14 cellular contexts compared by ENCODE assay signal in genomic region chr6:84093405-84094049, GRCh38. TPM values are rescaled to one million over a fixed set of nuclear protein-coding genes. Genes with fewer than 3 reads are reported as not detected.
DNase-seq lines count a peak whose midpoint lies in the region; ATAC-seq and TF ChIP-seq lines count a peak whose summit lies in the region.
"Had no signal": no experiment of that assay in that cellular context is flagged by ENCODE, and none has a peak within 500 bp of the region (broad histone marks: within the 10 kb centered on the region; RNA-seq: fewer than 3 reads in every experiment).

No MANE protein-coding gene starts in this region.

- H3K36me3 Mint-ChIP-seq in osteocyte (ENCODE audit: unreplicated experiment): no peaks in the 10 kb centered on the region
- H3K36me3 Mint-ChIP-seq: mesothelial cell of epicardium had no signal

- no peak overlapping the region for H3K27ac Mint-ChIP-seq in osteocyte (ENCODE audit: unreplicated experiment)
- H3K27ac Mint-ChIP-seq: activated naive CD8-positive, alpha-beta T cell treated with anti-CD3 and anti-CD28 coated beads, Interleukin-2, amount 50 U/mL, for 24 hours; mesothelial cell of epicardium had no signal

- TF ChIP-seq CTCF in fibroblast of villous mesenchyme (IDR thresholded peaks at IDR 0.05; ENCODE audit: insufficient read depth, low read depth, low read length): no peak
- TF ChIP-seq CTCF in osteocyte (IDR thresholded peaks at IDR 0.05): no peak

- H3K4me3 Mint-ChIP-seq in osteocyte (ENCODE audit: unreplicated experiment): no peak overlapping the region
- H3K4me3 Mint-ChIP-seq: activated naive CD8-positive, alpha-beta T cell treated with anti-CD3 and anti-CD28 coated beads, Interleukin-2, amount 50 U/mL, for 24 hours; mesothelial cell of epicardium had no signal

- no peaks in the 10 kb centered on the region for H3K4me1 Mint-ChIP-seq in osteocyte (ENCODE audit: unreplicated experiment)
- H3K4me1 Mint-ChIP-seq: activated naive CD8-positive, alpha-beta T cell treated with anti-CD3 and anti-CD28 coated beads, Interleukin-2, amount 50 U/mL, for 24 hours; mesothelial cell of epicardium had no signal

- DNase-seq in GF-D8 (lab: John Stamatoyannopoulos, UW): peak; percentile 97
- DNase-seq in NOMO-1 treated with DMSO at 0.1 percent for 48 hours (lab: John Stamatoyannopoulos, UW; ENCODE audit: unreplicated experiment): peak; percentile 97
- peak; percentile 21 for DNase-seq in fibroblast of villous mesenchyme (ENCODE audit: low read depth)
- DNase-seq in activated gamma-delta T cell (lab: John Stamatoyannopoulos, UW): no peak
- DNase-seq in C1 segment of cervical spinal cord (lab: John Stamatoyannopoulos, UW): no peak
- DNase-seq in osteocyte (ENCODE audit: extremely low spot score, unreplicated experiment): no peak
- DNase-seq: activated CD8-positive, alpha-beta memory T cell treated with anti-CD3 and anti-CD28 coated beads for 24 hours; activated naive CD8-positive, alpha-beta T cell treated with anti-CD3 and anti-CD28 coated beads, Interleukin-2, amount 50 U/mL, for 24 hours; effector CD4-positive, alpha-beta T cell; SHP77 had no signal

- peaks cover 20% of the 10 kb centered on the region for H3K27me3 Mint-ChIP-seq in osteocyte (ENCODE audit: unreplicated experiment)

- no peak overlapping the region for H3K4me3 ChIP-seq in fibroblast of villous mesenchyme (ENCODE audit: low read depth, low read length)
- H3K4me3 ChIP-seq: right atrium auricular region had no signal

- ATAC-seq in HG02571 (IDR thresholded peaks at IDR 0.05; ENCODE audit: unreplicated experiment) (peak; percentile 44), GM19324 (IDR thresholded peaks at IDR 0.05; ENCODE audit: low FRiP score, unreplicated experiment) (no peak)
- ATAC-seq: activated naive CD8-positive, alpha-beta T cell treated with anti-CD3 and anti-CD28 coated beads, Interleukin-2, amount 50 U/mL, for 24 hours had no signal

- H3K9me3 Mint-ChIP-seq in osteocyte (ENCODE audit: unreplicated experiment): no peaks in the 10 kb centered on the region
- H3K9me3 Mint-ChIP-seq: activated naive CD8-positive, alpha-beta T cell treated with anti-CD3 and anti-CD28 coated beads, Interleukin-2, amount 50 U/mL, for 24 hours had no signal

RNA-seq across cellular contexts. Expression of gene MRAP2, which starts 60.0 kb away (rescaled TPM):
- total RNA-seq in fibroblast of villous mesenchyme: not detected in 2 replicates
- 9.2 and 10.7 TPM in 2 replicates for total RNA-seq in osteocyte

Comparison
In these comparisons a context has a peak if more than half of its experiments do, and no peak if none do; other contexts are left out.
1. DNase-seq: peak in GF-D8 (single experiment), NOMO-1 treated with DMSO at 0.1 percent for 48 hours (single experiment) and fibroblast of villous mesenchyme (single experiment); none in activated gamma-delta T cell (single experiment), C1 segment of cervical spinal cord (0 of 14) and osteocyte (single experiment).
2. RNA of gene MRAP2, which starts 60.0 kb away (total RNA-seq): 9.2 to 10.7 TPM in osteocyte; not detected in fibroblast of villous mesenchyme; every median in the first group is over 10 times any median in the second.